ENCODE assay signal across 1 cellular context in genomic region chr13:94550030-94550738, GRCh38.
A peak's percentile ranks its signal among the peaks of the same experiment; 100 is the strongest.
TF ChIP-seq lines count a peak whose summit lies in the region.

No MANE protein-coding gene starts in this region.

TF ChIP-seq in K562, 482 proteins besides CTCF, POLR2A, EP300 and RAD21:
- TF ChIP-seq THRAP3 (IDR thresholded peaks at IDR 0.05; ENCODE audit: borderline replicate concordance) (no peak), KAT7 (CRISPR knock-in tag; IDR thresholded peaks at IDR 0.05; ENCODE audit: borderline replicate concordance) (no peak), NEUROD1 (IDR thresholded peaks at IDR 0.05; ENCODE audit: borderline replicate concordance, low read depth, low read length, partially characterized antibody) (no peak), ZNF175 (CRISPR knock-in tag; IDR thresholded peaks at IDR 0.05; ENCODE audit: low read depth) (peak; percentile 5; the same call in 1 of the 2 replicates), ZNF263 (CRISPR knock-in tag; IDR thresholded peaks at IDR 0.05; ENCODE audit: borderline replicate concordance) (peak; percentile 67), MXD1 (CRISPR knock-in tag; IDR thresholded peaks at IDR 0.05; ENCODE audit: borderline replicate concordance, poor library complexity, severe bottlenecking) (no peak), NR2C2 (CRISPR knock-in tag; IDR thresholded peaks at IDR 0.05) (no peak), NR2C2 (tag; IDR thresholded peaks at IDR 0.05) (no peak), ZNF140 (CRISPR knock-in tag; IDR thresholded peaks at IDR 0.05) (no peak), ZKSCAN1 (IDR thresholded peaks at IDR 0.05; ENCODE audit: low read depth, low read length) (peak; percentile 56; the same call in 1 of the 2 replicates), ZNF561 (CRISPR knock-in tag; conservative IDR thresholded peaks at IDR 0.05) (no peak), NRF1 (conservative IDR thresholded peaks at IDR 0.05 in 1 of 2, IDR thresholded peaks at IDR 0.05 in 1 of 2) (no peak), CEBPG (CRISPR knock-in tag; IDR thresholded peaks at IDR 0.05) (no peak), CEBPG (tag; conservative IDR thresholded peaks at IDR 0.05 in 1 of 2, IDR thresholded peaks at IDR 0.05 in 1 of 2) (no peak)
- TF ChIP-seq, protein P1, sequence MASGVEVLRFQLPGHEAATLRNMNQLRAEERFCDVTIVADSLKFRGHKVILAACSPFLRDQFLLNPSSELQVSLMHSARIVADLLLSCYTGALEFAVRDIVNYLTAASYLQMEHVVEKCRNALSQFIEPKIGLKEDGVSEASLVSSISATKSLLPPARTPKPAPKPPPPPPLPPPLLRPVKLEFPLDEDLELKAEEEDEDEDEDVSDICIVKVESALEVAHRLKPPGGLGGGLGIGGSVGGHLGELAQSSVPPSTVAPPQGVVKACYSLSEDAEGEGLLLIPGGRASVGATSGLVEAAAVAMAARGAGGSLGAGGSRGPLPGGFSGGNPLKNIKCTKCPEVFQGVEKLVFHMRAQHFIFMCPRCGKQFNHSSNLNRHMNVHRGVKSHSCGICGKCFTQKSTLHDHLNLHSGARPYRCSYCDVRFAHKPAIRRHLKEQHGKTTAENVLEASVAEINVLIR (CRISPR knock-in tag; IDR thresholded peaks at IDR 0.05) = no peak
- TF ChIP-seq, protein P2, sequence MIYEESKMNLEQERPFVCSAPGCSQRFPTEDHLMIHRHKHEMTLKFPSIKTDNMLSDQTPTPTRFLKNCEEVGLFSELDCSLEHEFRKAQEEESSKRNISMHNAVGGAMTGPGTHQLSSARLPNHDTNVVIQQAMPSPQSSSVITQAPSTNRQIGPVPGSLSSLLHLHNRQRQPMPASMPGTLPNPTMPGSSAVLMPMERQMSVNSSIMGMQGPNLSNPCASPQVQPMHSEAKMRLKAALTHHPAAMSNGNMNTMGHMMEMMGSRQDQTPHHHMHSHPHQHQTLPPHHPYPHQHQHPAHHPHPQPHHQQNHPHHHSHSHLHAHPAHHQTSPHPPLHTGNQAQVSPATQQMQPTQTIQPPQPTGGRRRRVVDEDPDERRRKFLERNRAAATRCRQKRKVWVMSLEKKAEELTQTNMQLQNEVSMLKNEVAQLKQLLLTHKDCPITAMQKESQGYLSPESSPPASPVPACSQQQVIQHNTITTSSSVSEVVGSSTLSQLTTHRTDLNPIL (CRISPR knock-in tag; IDR thresholded peaks at IDR 0.05) = no peak
- TF ChIP-seq, protein P3, sequence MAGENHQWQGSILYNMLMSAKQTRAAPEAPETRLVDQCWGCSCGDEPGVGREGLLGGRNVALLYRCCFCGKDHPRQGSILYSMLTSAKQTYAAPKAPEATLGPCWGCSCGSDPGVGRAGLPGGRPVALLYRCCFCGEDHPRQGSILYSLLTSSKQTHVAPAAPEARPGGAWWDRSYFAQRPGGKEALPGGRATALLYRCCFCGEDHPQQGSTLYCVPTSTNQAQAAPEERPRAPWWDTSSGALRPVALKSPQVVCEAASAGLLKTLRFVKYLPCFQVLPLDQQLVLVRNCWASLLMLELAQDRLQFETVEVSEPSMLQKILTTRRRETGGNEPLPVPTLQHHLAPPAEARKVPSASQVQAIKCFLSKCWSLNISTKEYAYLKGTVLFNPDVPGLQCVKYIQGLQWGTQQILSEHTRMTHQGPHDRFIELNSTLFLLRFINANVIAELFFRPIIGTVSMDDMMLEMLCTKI (IDR thresholded peaks at IDR 0.05; ENCODE audit: partially characterized antibody) = no peak
